ENCODE assay signal across 7 cellular contexts in the genomic region with DNA sequence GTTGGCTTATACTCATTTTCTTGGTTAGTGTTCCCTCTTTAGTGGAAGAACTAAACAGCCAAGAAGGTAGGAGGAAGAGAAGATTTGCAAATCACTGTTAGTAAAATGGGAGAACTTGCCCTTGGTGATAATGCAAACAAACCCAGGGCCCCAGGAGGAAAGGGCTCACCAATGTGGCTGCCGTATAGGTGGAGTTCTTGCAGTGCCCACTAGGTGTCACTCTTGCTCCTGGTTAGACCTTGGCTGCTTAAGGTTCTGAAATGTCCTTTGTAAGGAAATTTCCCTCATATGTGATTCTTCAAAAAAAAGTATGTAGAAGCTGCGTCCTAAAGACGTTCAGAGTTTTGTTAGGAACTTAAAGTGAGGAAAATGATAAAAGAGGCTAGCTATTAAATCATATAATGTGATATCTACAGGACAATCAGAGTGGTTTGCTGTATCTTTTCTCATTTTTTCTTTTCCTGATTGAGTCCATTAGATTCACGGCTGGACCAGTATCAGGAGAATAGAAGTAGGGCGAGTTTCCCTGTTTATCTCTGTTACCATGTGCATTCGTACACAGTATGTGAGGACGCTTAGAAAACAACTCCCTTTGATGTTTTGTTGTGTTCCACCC. TPM values are rescaled to one million over a fixed set of nuclear protein-coding genes. Genes with fewer than 3 reads are reported as not detected.
DNase-seq lines count a peak whose midpoint lies in the region; TF ChIP-seq lines count a peak whose summit lies in the region.

No MANE protein-coding gene starts in this region.

- H3K4me3 ChIP-seq in HEK293 (ENCODE audit: low read depth, low read length): no peak overlapping the region
- no peak overlapping the region for H3K4me3 ChIP-seq in NB4 (ENCODE audit: low read depth, low read length)
- no peak overlapping the region for H3K4me3 ChIP-seq in ascending aorta
- H3K4me3 ChIP-seq in spleen: no peak overlapping the region

- H3K4me1 Mint-ChIP-seq in T-helper 2 cell treated with Interferon-gamma antibody and Interleukin-4, amounts not matched to agents 5 μg/mL and 100 μg/mL, for 36 hours (ENCODE audit: low read depth): peaks cover 14% of the 10 kb centered on the region

- H3K9me3 ChIP-seq in HEK293 (ENCODE audit: control insufficient read depth, insufficient read depth, low read depth, low read length) (no peaks in the 10 kb centered on the region), ascending aorta (peaks cover 0 to 5% of the 10 kb centered on the region in 2 donors), spleen (peaks cover 0 to 15% (median 7%) of the 10 kb centered on the region in 8 donors)

- 37 to 48% (median 45%) methylated on average over 7 of the region's 7 CpGs for WGBS in spleen, 5 donors

- H3K4me1 ChIP-seq in HEK293 (ENCODE audit: control insufficient read depth, insufficient read depth, low read length) (no peaks in the 10 kb centered on the region), ascending aorta (no peaks in the 10 kb centered on the region), spleen (peaks cover 0 to 20% (median 5%) of the 10 kb centered on the region in 6 donors)

- DNase-seq in NB4 (ENCODE audit: low read depth): peak; percentile 81
- peak; percentile 40 for DNase-seq in T-helper 2 cell treated with Interferon-gamma antibody and Interleukin-4, amounts not matched to agents 5 μg/mL and 100 μg/mL, for 36 hours (ENCODE audit: low spot score)
- DNase-seq in ascending aorta (ENCODE audit: low spot score in 2 of 2): peak in 1 of 2 donors; percentile 75
- DNase-seq in hypothalamus (lab: John Stamatoyannopoulos, UW): peak in 31 of 51 donors; percentile 4 to 67 (median 43)
- DNase-seq in spleen: peak; percentile 85

- H3K36me3 ChIP-seq in HEK293 (ENCODE audit: control insufficient read depth in 2 of 2, insufficient read depth in 1 of 2, low read length in 2 of 2) (peaks cover 14 to 67% of the 10 kb centered on the region in 2 experiments; a peak in 2 of 3 replicates), ascending aorta (peaks cover 28 to 59% of the 10 kb centered on the region in 2 donors), spleen (peaks cover 0 to 94% (median 49%) of the 10 kb centered on the region in 6 donors)

- H3K9me3 Mint-ChIP-seq in T-helper 2 cell treated with Interferon-gamma antibody and Interleukin-4, amounts not matched to agents 5 μg/mL and 100 μg/mL, for 36 hours: peaks cover 31% of the 10 kb centered on the region

- peaks cover 50% of the 10 kb centered on the region for H3K36me3 Mint-ChIP-seq in T-helper 2 cell treated with Interferon-gamma antibody and Interleukin-4, amounts not matched to agents 5 μg/mL and 100 μg/mL, for 36 hours (ENCODE audit: low read depth)

- H3K27me3 Mint-ChIP-seq in T-helper 2 cell treated with Interferon-gamma antibody and Interleukin-4, amounts not matched to agents 5 μg/mL and 100 μg/mL, for 36 hours (ENCODE audit: low read depth): no peaks in the 10 kb centered on the region

- no peak for TF ChIP-seq POLR2A in NB4 (IDR thresholded peaks at IDR 0.05; ENCODE audit: extremely low read depth, insufficient read length)
- no peak for TF ChIP-seq POLR2A in spleen (IDR thresholded peaks at IDR 0.05)

- no peaks in the 10 kb centered on the region for H3K27me3 ChIP-seq in ascending aorta
- no peaks in the 10 kb centered on the region for H3K27me3 ChIP-seq in spleen (replicated peaks in 1 of 7)

- H3K27ac ChIP-seq in HEK293 (ENCODE audit: extremely low read depth, low read depth, low read length) (no peak overlapping the region), ascending aorta (no peak overlapping the region), spleen (no peak overlapping the region)

- no peak overlapping the region for H3K4me3 Mint-ChIP-seq in T-helper 2 cell treated with Interferon-gamma antibody and Interleukin-4, amounts not matched to agents 5 μg/mL and 100 μg/mL, for 36 hours

- POLR2A ChIA-PET in HEK293 (lab: Yijun Ruan, JAX): interaction anchor here (0.6 kb wide), 1 partner anchor 39 kb away, joined by 3 read pairs; no protein-coding TSS in a partner anchor

- CTCF ChIA-PET in HEK293 (lab: Yijun Ruan, JAX): interaction anchor here (0.6 to 1.9 kb wide), 15 partner anchors 8 to 140 kb away, joined by 3 to 13 read pairs (median 4); no protein-coding TSS in a partner anchor

- TF ChIP-seq CTCF in GM12873 (IDR thresholded peaks at IDR 0.05; ENCODE audit: insufficient read depth, low read depth, low read length, missing control alignments) (peak; percentile 92), HEK293 (tag by site-specific recombination; IDR thresholded peaks at IDR 0.05) (peak; percentile 53; the same call in 1 of the 2 replicates), NB4 (IDR thresholded peaks at IDR 0.05; ENCODE audit: low read depth, low read length) (peak; percentile 92), ascending aorta (IDR thresholded peaks at IDR 0.05) (peak; percentile 52 to 88 (median 84)), spleen (IDR thresholded peaks at IDR 0.05 in 8 of 11, conservative IDR thresholded peaks at IDR 0.05 in 3 of 11) (peak; percentile 72 to 96 (median 90))

- intact Hi-C loops in ascending aorta (cut with DNase I) (no loop called here), spleen (cut with DNase I; ENCODE audit: low total_unique reads) (loop anchor here (10.0 kb wide), 1 partner anchor 145 kb away; no protein-coding TSS in a partner anchor)

- no peak overlapping the region for H3K27ac Mint-ChIP-seq in T-helper 2 cell treated with Interferon-gamma antibody and Interleukin-4, amounts not matched to agents 5 μg/mL and 100 μg/mL, for 36 hours

TF ChIP-seq in HEK293, 187 proteins besides CTCF, POLR2A, EP300 and RAD21:
- TF ChIP-seq, protein P1, sequence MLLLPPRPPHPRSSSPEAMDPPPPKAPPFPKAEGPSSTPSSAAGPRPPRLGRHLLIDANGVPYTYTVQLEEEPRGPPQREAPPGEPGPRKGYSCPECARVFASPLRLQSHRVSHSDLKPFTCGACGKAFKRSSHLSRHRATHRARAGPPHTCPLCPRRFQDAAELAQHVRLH (tag by site-specific recombination; IDR thresholded peaks at IDR 0.05): no peak
- peak; percentile 54 for TF ChIP-seq ZNF654 (tag by site-specific recombination; IDR thresholded peaks at IDR 0.05; ENCODE audit: low read depth)

RNA-seq across cellular contexts. Expression of a gene that starts 48.6 kb away (rescaled TPM):
- total RNA-seq in ascending aorta (4.4 TPM), spleen (10 to 100 TPM; 11.3 to 31.9 (median 22.4) TPM)
- polyA plus RNA-seq in spleen: 10 to 100 TPM; 26.5 to 43.2 (median 34.3) TPM
